Comparison of ENCODE assay signal across 31 cellular contexts in genomic region chr15:22883196-22883595, GRCh38.
"Had no signal": no experiment of that assay in that cellular context is flagged by ENCODE, and none has a peak within 500 bp of the region (broad histone marks: within the 10 kb centered on the region; RNA-seq: fewer than 3 reads in every experiment).

No MANE protein-coding gene starts in this region.

- DNase-seq: activated effector memory CD4-positive, alpha-beta T cell treated with anti-CD3 and anti-CD28 coated beads, Interleukin-2, amount 50 U/mL, for 16 hours; activated effector memory CD4-positive, alpha-beta T cell treated with Interleukin-2 at 50 U/mL for 16 hours; activated gamma-delta T cell; activated gamma-delta T cell treated with Interleukin-2 at 50 U/mL for 16 hours; activated naive CD4-positive, alpha-beta T cell; activated naive CD4-positive, alpha-beta T cell treated with anti-CD3 and anti-CD28 coated beads for 36 hours; activated naive CD4-positive, alpha-beta T cell treated with anti-CD3 and anti-CD28 coated beads, Interleukin-2, amount 10 ng/mL, durations not matched to agents 7 days and 5 days; activated naive CD4-positive, alpha-beta T cell treated with anti-CD3 and anti-CD28 coated beads, Interleukin-2, amount 50 U/mL, for 16 hours; activated naive CD4-positive, alpha-beta T cell treated with Interleukin-2 at 50 U/mL for 16 hours; activated naive CD8-positive, alpha-beta T cell treated with anti-CD3 and anti-CD28 coated beads for 36 hours; activated naive CD8-positive, alpha-beta T cell treated with anti-CD3 and anti-CD28 coated beads, Interleukin-2, amount 10 ng/mL, durations not matched to agents 7 days and 5 days; activated naive CD8-positive, alpha-beta T cell treated with anti-CD3 and anti-CD28 coated beads, Interleukin-2, amount 50 U/mL, for 24 hours; activated T-cell treated with anti-CD3 and anti-CD28 coated beads, Interleukin-2, amount 50 U/mL, for 1 hour; activated T-cell treated with anti-CD3 and anti-CD28 coated beads, Interleukin-2, amount 50 U/mL, for 24 hours; activated T-cell treated with anti-CD3 and anti-CD28 coated beads, Interleukin-2, amount 50 U/mL, for 4 hours; activated T-cell treated with anti-CD3 and anti-CD28 coated beads, Interleukin-2, amount 50 U/mL, for 48 hours; activated T-cell treated with anti-CD3 and anti-CD28 coated beads, Interleukin-2, amount 50 U/mL, for 72 hours; adrenal gland; amniotic stem cell; amygdala; anterior cingulate cortex; aorta; body of pancreas; brain microvascular endothelial cell; central memory CD4-positive, alpha-beta T cell; cerebellar nuclear complex had no signal

- H3K27ac ChIP-seq: adrenal gland, ascending aorta, body of pancreas, brain microvascular endothelial cell, breast epithelium, cardiac muscle cell had no signal

- H3K27me3 ChIP-seq: adrenal gland, ascending aorta, body of pancreas, brain microvascular endothelial cell, breast epithelium, cardiac muscle cell had no signal

- ATAC-seq: activated naive CD4-positive, alpha-beta T cell treated with anti-CD3 and anti-CD28 coated beads, Interleukin-2, amount 50 U/mL, for 72 hours; activated naive CD8-positive, alpha-beta T cell treated with anti-CD3 and anti-CD28 coated beads, Interleukin-2, amount 50 U/mL, for 24 hours; activated T-cell treated with anti-CD3 and anti-CD28 coated beads, Interleukin-2, amount 50 U/mL, for 4 hours; activated T-cell treated with anti-CD3 and anti-CD28 coated beads, Interleukin-2, amount 50 U/mL, for 72 hours; activated T-helper 17 cell treated with anti-CD3 and anti-CD28 coated beads, Interleukin-2, amount 50 U/mL, for 72 hours; body of pancreas had no signal

- H3K4me3 ChIP-seq: adrenal gland, ascending aorta, body of pancreas, breast epithelium, cardiac muscle cell had no signal

- H3K4me1 ChIP-seq: adrenal gland, ascending aorta, breast epithelium had no signal

- H3K9me3 ChIP-seq: adrenal gland, ascending aorta, body of pancreas, breast epithelium had no signal
